Comparison of ENCODE assay signal across 23 cellular contexts in genomic region chr21:29604096-29604495, GRCh38.
A peak's percentile ranks its signal among the peaks of the same experiment; 100 is the strongest.
DNase-seq lines count a peak whose midpoint lies in the region; ATAC-seq and TF ChIP-seq lines count a peak whose summit lies in the region.
"Had no signal": no experiment of that assay in that cellular context is flagged by ENCODE, and none has a peak within 500 bp of the region (broad histone marks: within the 10 kb centered on the region; RNA-seq: fewer than 3 reads in every experiment).

No MANE protein-coding gene starts in this region.

- DNase-seq in NCI-H2227 treated with DMSO at 0.1 percent for 48 hours (lab: John Stamatoyannopoulos, UW): peak; percentile 23
- DNase-seq in NCI-H2227 (lab: John Stamatoyannopoulos, UW; ENCODE audit: unreplicated experiment): no peak
- DNase-seq in SK-MEL-5 (ENCODE audit: low read depth, low spot score): peak; percentile 64
- DNase-seq in osteoblast (ENCODE audit: insufficient read length, low spot score, missing footprints): peak; percentile 19
- DNase-seq in activated naive CD4-positive, alpha-beta T cell treated with Interleukin-2 at 50 U/mL for 16 hours: no peak
- no peak for DNase-seq in islet precursor cell
- DNase-seq: AML-193; CD4-positive, alpha-beta T cell; CD8-positive, alpha-beta T cell; COR-L47; DMS 273 treated with DMSO at 0.1 percent for 48 hours; DMS153; DMS53; DMS79; DND-41; EL; GDM1 had no signal

- H3K36me3 ChIP-seq in osteoblast (ENCODE audit: insufficient read depth, low read length): no peaks in the 10 kb centered on the region

- TF ChIP-seq CTCF in osteoblast (IDR thresholded peaks at IDR 0.05; ENCODE audit: extremely low read depth, low read depth, low read length): no peak

- no peaks in the 10 kb centered on the region for H3K27me3 ChIP-seq in osteoblast (ENCODE audit: insufficient read depth, low read length)
- H3K27me3 ChIP-seq: BLaER1 treated with 17β-estradiol and CSF1 and Interleukin-3, amounts not matched to agents 10 nM and 100 nM had no signal

- H3K4me1 ChIP-seq in osteoblast (ENCODE audit: insufficient read depth, low read length): no peaks in the 10 kb centered on the region
- H3K4me1 ChIP-seq: A549; BLaER1 treated with 17β-estradiol and CSF1 and Interleukin-3, amounts not matched to agents 10 nM and 100 nM had no signal

- H3K79me2 ChIP-seq in osteoblast (ENCODE audit: insufficient read depth, low read length): no peaks in the 10 kb centered on the region

- no peaks in the 10 kb centered on the region for H3K9me3 ChIP-seq in osteoblast (ENCODE audit: low read depth, low read length)
- H3K9me3 ChIP-seq: A549 had no signal

- in situ Hi-C loops in SK-MEL-5 (cut with HindIII; ENCODE audit: low pct_unique_long_range_greater_than_20kb, low sequenced_read_pairs): no loop called here

- no peak overlapping the region for H3K4me3 ChIP-seq in osteoblast (ENCODE audit: insufficient read depth, low read length)
- H3K4me3 ChIP-seq: A549; BLaER1 treated with 17β-estradiol and CSF1 and Interleukin-3, amounts not matched to agents 10 nM and 100 nM; GM12878 had no signal

- no peak overlapping the region for H3K27ac ChIP-seq in osteoblast (ENCODE audit: low read depth, low read length)
- H3K27ac ChIP-seq: 22Rv1; A549; BLaER1 treated with 17β-estradiol and CSF1 and Interleukin-3, amounts not matched to agents 10 nM and 100 nM; C4-2B had no signal

- no peaks in the 10 kb centered on the region for H4K20me1 ChIP-seq in osteoblast (ENCODE audit: insufficient read depth, low read length)
- H4K20me1 ChIP-seq: BLaER1 treated with 17β-estradiol and CSF1 and Interleukin-3, amounts not matched to agents 10 nM and 100 nM had no signal

- H2AFZ ChIP-seq in osteoblast (ENCODE audit: low read length): no peak overlapping the region

- ATAC-seq in GM18858 (IDR thresholded peaks at IDR 0.05; ENCODE audit: unreplicated experiment): no peak
- ATAC-seq: A549; CD8-positive, alpha-beta T cell; GM12878 had no signal

- H3K4me2 ChIP-seq in osteoblast (ENCODE audit: insufficient read depth, low read length): no peak overlapping the region
- H3K4me2 ChIP-seq: A549; BLaER1 treated with 17β-estradiol and CSF1 and Interleukin-3, amounts not matched to agents 10 nM and 100 nM had no signal

Comparison
In these comparisons a context has a peak if more than half of its experiments do, and no peak if none do; other contexts are left out.
1. DNase-seq: peak in NCI-H2227 treated with DMSO at 0.1 percent for 48 hours (single experiment), SK-MEL-5 (single experiment) and osteoblast (single experiment); none in NCI-H2227 (single experiment), activated naive CD4-positive, alpha-beta T cell treated with Interleukin-2 at 50 U/mL for 16 hours (single experiment) and islet precursor cell (single experiment).